ENCODE assay signal across 1 cellular context in the genomic region with DNA sequence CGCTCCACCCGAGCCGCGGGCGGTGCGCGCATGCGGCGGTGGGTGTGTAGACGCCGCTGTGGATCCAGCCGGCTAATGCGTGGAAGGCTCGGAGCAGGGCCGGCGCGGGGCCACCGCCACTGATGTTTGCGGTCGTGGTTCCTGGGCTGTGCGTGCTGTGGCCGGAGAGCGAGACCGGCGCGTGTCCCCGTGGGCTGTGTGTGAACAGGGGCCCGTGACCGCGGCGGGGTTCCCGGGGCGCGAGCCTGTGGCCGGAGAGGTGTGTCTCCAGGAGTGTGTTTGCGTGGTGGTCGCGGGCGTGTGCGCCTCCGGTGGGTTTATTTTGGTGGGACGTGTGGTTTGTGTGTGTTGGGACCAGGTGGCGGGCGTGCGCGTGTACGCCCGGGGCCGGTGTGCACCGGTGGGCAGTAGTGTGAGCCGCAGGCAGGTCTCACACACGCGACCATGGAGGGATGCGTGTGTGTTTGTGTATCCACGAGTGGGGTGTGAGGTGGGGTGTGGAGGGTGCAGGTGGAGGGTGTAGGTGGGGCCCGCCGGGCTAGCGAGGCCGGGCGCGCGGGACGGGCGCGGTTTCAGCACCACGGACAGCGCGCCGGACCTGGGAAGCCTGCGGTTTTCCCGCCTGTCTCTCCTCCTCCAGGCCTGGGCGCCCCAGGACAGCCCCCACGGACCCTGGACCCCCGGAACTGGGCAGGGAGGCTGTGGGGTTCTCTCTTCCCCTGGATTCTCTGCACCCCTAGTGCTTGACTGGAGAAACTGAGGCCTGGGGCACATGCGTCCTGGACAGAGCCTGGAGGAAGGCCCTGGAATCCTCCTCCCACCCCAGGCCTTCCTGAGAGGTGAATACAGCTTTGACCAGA.
TF ChIP-seq lines count a peak whose summit lies in the region.

No MANE protein-coding gene starts in this region.

TF ChIP-seq in GM23338, 12 proteins besides CTCF, POLR2A, EP300 and RAD21 (continued from another document):
- peak; percentile 92 for TF ChIP-seq REST (IDR thresholded peaks at IDR 0.05; ENCODE audit: unreplicated experiment)
